ENCODE assay signal across 18 cellular contexts in genomic region chr2:238383135-238383534, GRCh38. TPM values are rescaled to one million over a fixed set of nuclear protein-coding genes. Genes with fewer than 3 reads are reported as not detected.
A peak's percentile ranks its signal among the peaks of the same experiment; 100 is the strongest.
DNase-seq lines count a peak whose midpoint lies in the region; ATAC-seq and TF ChIP-seq lines count a peak whose summit lies in the region.
"Had no signal": no experiment of that assay in that cellular context is flagged by ENCODE, and none has a peak within 500 bp of the region (broad histone marks: within the 10 kb centered on the region; RNA-seq: fewer than 3 reads in every experiment).

No MANE protein-coding gene starts in this region.

- no peak for TF ChIP-seq POLR2A in spleen (IDR thresholded peaks at IDR 0.05)

- DNase-seq in HL-60 (ENCODE audit: low read depth in 1 of 2, low spot score in 1 of 2) (no peak), adipocyte (ENCODE audit: low read depth) (no peak), spleen (no peak), GM10248 (ENCODE audit: extremely low spot score) (no peak), NCI-H1092 (lab: John Stamatoyannopoulos, UW) (no peak)
- DNase-seq: ACHN; BE2C; C1 segment of cervical spinal cord; Caco-2; CD4-positive, alpha-beta T cell; DMS153; DMS79; GDM1; HCEC 1CT; Karpas-422; KBM-7 had no signal

- H3K4me3 ChIP-seq in HL-60 (replicated peaks; ENCODE audit: insufficient read depth, low read length) (no peak overlapping the region), adipocyte (ENCODE audit: low read length) (no peak overlapping the region), spleen (no peak overlapping the region)
- H3K4me3 ChIP-seq: GM23338 had no signal

- intact Hi-C loops in spleen (cut with DNase I; ENCODE audit: low total_unique reads) = no loop called here

- POLR2A ChIA-PET in GM10248 (lab: Yijun Ruan, JAX) = no interaction called here

- CTCF ChIA-PET in GM10248 (lab: Yijun Ruan, JAX) = no interaction called here

- 93 to 97% (median 94%) methylated on average over 5 of the region's 5 CpGs for WGBS in spleen, 5 donors

- TF ChIP-seq CTCF in HL-60 (IDR thresholded peaks at IDR 0.05; ENCODE audit: insufficient read depth, low read length) = no peak
- no peak for TF ChIP-seq CTCF in spleen (IDR thresholded peaks at IDR 0.05 in 8 of 11, conservative IDR thresholded peaks at IDR 0.05 in 3 of 11)
- no peak for TF ChIP-seq CTCF in GM10248 (IDR thresholded peaks at IDR 0.05; ENCODE audit: control extremely low read depth, extremely low read depth, low read depth, missing control alignments)

- peak overlapping the region; percentile 29 for H3K9ac ChIP-seq in adipocyte (ENCODE audit: low read length)

- H3K27me3 ChIP-seq in HL-60 (ENCODE audit: insufficient read depth, poor library complexity, severe bottlenecking) = no peaks in the 10 kb centered on the region
- H3K27me3 ChIP-seq in adipocyte (replicated peaks; ENCODE audit: control insufficient read depth, insufficient read depth, low read length) = no peaks in the 10 kb centered on the region
- H3K27me3 ChIP-seq in spleen (replicated peaks in 1 of 7) = no peaks in the 10 kb centered on the region
- H3K27me3 ChIP-seq: BE2C had no signal

- H3K4me1 ChIP-seq in adipocyte (ENCODE audit: control insufficient read depth, insufficient read depth, low read length) = peaks cover 28% of the 10 kb centered on the region
- peaks cover 0 to 91% (median 18%) of the 10 kb centered on the region in 6 donors for H3K4me1 ChIP-seq in spleen
- H3K4me1 ChIP-seq: BE2C, Caco-2 had no signal

- ATAC-seq in GM21447 (IDR thresholded peaks at IDR 0.05; ENCODE audit: unreplicated experiment) = no peak
- ATAC-seq: GM23338 had no signal

- no peaks in the 10 kb centered on the region for H3K9me3 ChIP-seq in adipocyte (ENCODE audit: control insufficient read depth, low read length)
- no peaks in the 10 kb centered on the region for H3K9me3 ChIP-seq in spleen
- H3K9me3 ChIP-seq: BE2C, Caco-2 had no signal

- peak overlapping the region; percentile 68 for H3K27ac ChIP-seq in HL-60 (replicated peaks)
- peak overlapping the region in 5 of 8 donors; percentile 45 to 84 (median 82) for H3K27ac ChIP-seq in spleen

- H3K36me3 ChIP-seq in adipocyte (ENCODE audit: control insufficient read depth, insufficient read depth, low read length, severe bottlenecking) (no peaks in the 10 kb centered on the region), spleen (peaks cover 0 to 24% (median 2%) of the 10 kb centered on the region in 6 donors)
- H3K36me3 ChIP-seq: BE2C had no signal

RNA-seq across cellular contexts. Expression of gene ASB1, which starts 43.6 kb away (rescaled TPM):
- 10 to 100 TPM; 20.6 to 33.1 (median 24.7) TPM for total RNA-seq in spleen
- polyA plus RNA-seq in spleen = 10 to 100 TPM; 17.5 to 32.6 (median 28.3) TPM
